Comparison of ENCODE assay signal across 21 cellular contexts in genomic region chr20:6699931-6700562, GRCh38.
DNase-seq lines count a peak whose midpoint lies in the region; ATAC-seq, FAIRE-seq and TF ChIP-seq lines count a peak whose summit lies in the region.
"Had no signal": no experiment of that assay in that cellular context is flagged by ENCODE, and none has a peak within 500 bp of the region (broad histone marks: within the 10 kb centered on the region; RNA-seq: fewer than 3 reads in every experiment).

No MANE protein-coding gene starts in this region.

- H3K4me3 ChIP-seq in Caco-2 (ENCODE audit: low read depth, low read length), result no peak overlapping the region
- no peak overlapping the region for H3K4me3 ChIP-seq in bronchial epithelial cell (ENCODE audit: low read depth, low read length)
- H3K4me3 ChIP-seq in spleen, result no peak overlapping the region
- H3K4me3 ChIP-seq in GM23338, result no peak overlapping the region
- H3K4me3 ChIP-seq: Peyer's patch, SJCRH30 had no signal

- intact Hi-C loops in Caco-2 (cut with micrococcal nuclease; ENCODE audit: unreplicated experiment), result loop anchor here (10.0 kb wide), 1 partner anchor 445 kb away; no protein-coding TSS in a partner anchor
- intact Hi-C loops in spleen (cut with DNase I; ENCODE audit: low total_unique reads), result no loop called here

- H3K27me3 Mint-ChIP-seq in Caco-2 (ENCODE audit: insufficient read depth, unreplicated experiment), result no peaks in the 10 kb centered on the region
- H3K27me3 Mint-ChIP-seq in GM23338 (ENCODE audit: insufficient read depth, low read depth, poor library complexity), result peaks cover 2% of the 10 kb centered on the region

- H3K9me3 Mint-ChIP-seq in Caco-2 (ENCODE audit: unreplicated experiment) (peaks cover 4% of the 10 kb centered on the region), GM23338 (no peaks in the 10 kb centered on the region; the same call in 2 of the 3 replicates)

- ATAC-seq in left lobe of liver (peak; percentile 5), GM23338 (no peak)

- CTCF ChIA-PET in Caco-2 (lab: Charles Lee), result no interaction called here

- H4K20me1 ChIP-seq in GM23338 (replicated peaks; ENCODE audit: insufficient read depth), result no peaks in the 10 kb centered on the region

- TF ChIP-seq POLR2A in spleen (IDR thresholded peaks at IDR 0.05), result no peak

- H3K27ac Mint-ChIP-seq in Caco-2 (ENCODE audit: unreplicated experiment) (peak overlapping the region; percentile 99), GM23338 (no peak overlapping the region)
- H3K27ac Mint-ChIP-seq: HFFc6 had no signal

- H3K36me3 Mint-ChIP-seq in Caco-2 (ENCODE audit: insufficient read depth, unreplicated experiment) (peaks cover 39% of the 10 kb centered on the region), GM23338 (ENCODE audit: low read depth) (peaks cover 2% of the 10 kb centered on the region; the same call in 1 of the 3 replicates)

- TF ChIP-seq CTCF in Caco-2 (IDR thresholded peaks at IDR 0.05; ENCODE audit: insufficient read depth in 1 of 2, low read depth in 1 of 2, low read length in 1 of 2, severe bottlenecking in 1 of 2, unreplicated experiment in 1 of 2), result no peak
- TF ChIP-seq CTCF in bronchial epithelial cell (IDR thresholded peaks at IDR 0.05; ENCODE audit: insufficient read depth, low read length, severe bottlenecking), result no peak
- no peak for TF ChIP-seq CTCF in spleen (IDR thresholded peaks at IDR 0.05 in 8 of 11, conservative IDR thresholded peaks at IDR 0.05 in 3 of 11)
- TF ChIP-seq CTCF in GM23338 (conservative IDR thresholded peaks at IDR 0.05; ENCODE audit: low read depth in 2 of 2), result no peak

- H3K4me1 Mint-ChIP-seq in Caco-2 (ENCODE audit: low read depth, unreplicated experiment), result peaks cover 79% of the 10 kb centered on the region
- peaks cover 15% of the 10 kb centered on the region for H3K4me1 Mint-ChIP-seq in GM23338

- no peak overlapping the region for H2AFZ ChIP-seq in GM23338

- peaks cover 3% of the 10 kb centered on the region; the same call in 1 of the 2 replicates for H3K9me2 ChIP-seq in GM23338 (ENCODE audit: insufficient read depth)

- no peak for FAIRE-seq in bronchial epithelial cell (lab: Jason Lieb, UNC)

- H3K36me3 ChIP-seq in Caco-2 (ENCODE audit: control insufficient read depth, insufficient read depth, low read length) (no peaks in the 10 kb centered on the region), bronchial epithelial cell (ENCODE audit: control insufficient read depth, insufficient read depth, low read length) (no peaks in the 10 kb centered on the region), spleen (no peaks in the 10 kb centered on the region), GM23338 (ENCODE audit: insufficient read depth) (no peaks in the 10 kb centered on the region)
- H3K36me3 ChIP-seq: Peyer's patch, SJCRH30 had no signal

- H3K4me1 ChIP-seq in Caco-2 (peaks cover 93% of the 10 kb centered on the region), spleen (peaks cover 4 to 40% (median 19%) of the 10 kb centered on the region in 6 donors), GM23338 (ENCODE audit: insufficient read depth) (no peaks in the 10 kb centered on the region)

- DNase-seq in Caco-2, result no peak
- peak; percentile 33 for DNase-seq in bronchial epithelial cell (ENCODE audit: low read depth)
- no peak for DNase-seq in left lobe of liver (ENCODE audit: low spot score)
- DNase-seq in spleen, result no peak
- no peak for DNase-seq in GM23338 (ENCODE audit: low spot score)
- DNase-seq in ureter (ENCODE audit: low spot score), result no peak
- no peak for DNase-seq in cortex of kidney (lab: John Stamatoyannopoulos, UW)
- DNase-seq: ACHN; DMS79; H9; HFFc6; NCI-H1105 treated with DMSO at 0.1 percent for 48 hours; NCI-H1694; NCI-H2081; NCI-H2171; NCI-H345; NCI-H524; NCI-H774; NK-92 treated with Interleukin-12 subunit alpha and Interleukin-12 subunit beta, amount 100 ng/mL, for 24 hours; SJCRH30 had no signal

- H3K27me3 ChIP-seq in Caco-2 (replicated peaks; ENCODE audit: control insufficient read depth, insufficient read depth, low read length) (no peaks in the 10 kb centered on the region), bronchial epithelial cell (ENCODE audit: control insufficient read depth, insufficient read depth, low read length) (no peaks in the 10 kb centered on the region), spleen (replicated peaks in 1 of 7) (no peaks in the 10 kb centered on the region), GM23338 (ENCODE audit: insufficient read depth) (no peaks in the 10 kb centered on the region)
- H3K27me3 ChIP-seq: Peyer's patch, SJCRH30 had no signal

- H3K9me3 ChIP-seq in Caco-2, result no peaks in the 10 kb centered on the region
- H3K9me3 ChIP-seq in spleen, result no peaks in the 10 kb centered on the region
- H3K9me3 ChIP-seq: Peyer's patch, SJCRH30 had no signal

- WGBS in spleen, 5 donors, result 40 to 60% (median 46%) methylated on average over 3 of the region's 3 CpGs

- no peaks in the 10 kb centered on the region for H3F3A ChIP-seq in GM23338 (replicated peaks; ENCODE audit: low read depth)

- H3K27ac ChIP-seq in spleen, result peak overlapping the region in 7 of 8 donors; percentile 70 to 82 (median 77)
- no peak overlapping the region for H3K27ac ChIP-seq in GM23338 (ENCODE audit: low read depth)
- H3K27ac ChIP-seq: Peyer's patch, SJCRH30 had no signal

- POLR2A ChIA-PET in Caco-2 (lab: Charles Lee), result no interaction called here

- no TSS peak for BruUV-seq in Caco-2 (replicated peaks; lab: Mats Ljungman, UMichigan)

- H3K4me3 Mint-ChIP-seq in Caco-2 (ENCODE audit: unreplicated experiment) (no peak overlapping the region), GM23338 (no peak overlapping the region)
- H3K4me3 Mint-ChIP-seq: H9, HFFc6 had no signal

- no peaks in the 10 kb centered on the region for H3K79me2 ChIP-seq in GM23338 (replicated peaks; ENCODE audit: insufficient read depth)

- H3K4me2 ChIP-seq in GM23338, result no peak overlapping the region

TF ChIP-seq in GM23338, 12 proteins besides CTCF, POLR2A, EP300 and RAD21 (continues in another document):
- TF ChIP-seq ZNF462 (CRISPR knock-in tag; IDR thresholded peaks at IDR 0.05) (no peak), POLR2AphosphoS5 (IDR thresholded peaks at IDR 0.05; ENCODE audit: low read depth) (no peak), JUNB (IDR thresholded peaks at IDR 0.05; ENCODE audit: unreplicated experiment) (no peak), NANOG (IDR thresholded peaks at IDR 0.05; ENCODE audit: borderline replicate concordance) (no peak), CREB1 (CRISPR knock-in tag; IDR thresholded peaks at IDR 0.05; ENCODE audit: low read depth) (no peak), EZH2phosphoT487 (IDR thresholded peaks at IDR 0.05; ENCODE audit: unreplicated experiment) (no peak)
